In the genomic region with DNA sequence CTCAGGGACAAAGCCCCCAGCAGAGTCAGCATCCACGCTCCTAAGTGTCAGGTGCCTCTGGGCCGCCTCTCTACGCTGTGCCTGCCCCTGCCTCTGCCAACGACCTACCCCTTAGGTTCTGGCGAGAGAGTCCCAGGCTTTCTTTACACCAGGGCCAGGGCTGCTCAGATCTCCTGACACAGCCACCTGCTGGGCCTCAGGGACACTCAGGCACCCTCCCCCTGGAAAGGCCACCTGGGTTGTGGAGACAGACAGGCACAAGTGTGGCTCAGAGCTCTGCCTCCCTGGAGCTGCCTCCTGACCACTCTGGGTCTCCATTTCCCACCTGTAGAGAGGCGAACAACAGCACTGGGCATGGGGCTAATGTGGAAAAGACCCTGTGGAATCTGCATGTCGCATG, we compare ENCODE assay signal across 30 cellular contexts.
DNase-seq lines count a peak whose midpoint lies in the region; ATAC-seq and TF ChIP-seq lines count a peak whose summit lies in the region.
"Had no signal": no experiment of that assay in that cellular context is flagged by ENCODE, and none has a peak within 500 bp of the region (broad histone marks: within the 10 kb centered on the region; RNA-seq: fewer than 3 reads in every experiment).

No MANE protein-coding gene starts in this region.

- no peak overlapping the region for H3K4ac ChIP-seq in neuronal stem cell (ENCODE audit: low read length)

- H3K4me3 Mint-ChIP-seq in CD14-positive monocyte (no peak overlapping the region), glutamatergic neuron (ENCODE audit: unreplicated experiment) (no peak overlapping the region)
- H3K4me3 Mint-ChIP-seq: B cell; CD4-positive, alpha-beta T cell; GM23338; IgD-negative memory B cell had no signal

- peak overlapping the region; percentile 32 for H3K14ac ChIP-seq in neuronal stem cell (ENCODE audit: low read length)

- H3K27ac Mint-ChIP-seq in CD14-positive monocyte (peak overlapping the region in 1 of 7 donors; percentile 9), glutamatergic neuron (ENCODE audit: unreplicated experiment) (no peak overlapping the region)
- H3K27ac Mint-ChIP-seq: B cell; CD4-positive, alpha-beta T cell; GM23338; IgD-negative memory B cell had no signal

- H3K36me3 Mint-ChIP-seq in CD14-positive monocyte (no peaks in the 10 kb centered on the region), glutamatergic neuron (ENCODE audit: unreplicated experiment) (peaks cover 15% of the 10 kb centered on the region)
- H3K36me3 Mint-ChIP-seq: IgD-negative memory B cell had no signal

- H3K27ac ChIP-seq in neuronal stem cell (replicated peaks; ENCODE audit: low read length) (no peak overlapping the region), colonic mucosa (no peak overlapping the region)
- H3K27ac ChIP-seq: 22Rv1, KMS-11, SJSA1 had no signal

- H2BK5ac ChIP-seq in neuronal stem cell (ENCODE audit: low read length), result peak overlapping the region; percentile 59

- H3K4me1 Mint-ChIP-seq in CD14-positive monocyte, result peaks cover 4% of the 10 kb centered on the region
- H3K4me1 Mint-ChIP-seq in glutamatergic neuron (ENCODE audit: low read depth, unreplicated experiment), result peaks cover 12% of the 10 kb centered on the region
- H3K4me1 Mint-ChIP-seq: B cell had no signal

- no peak overlapping the region for H3K9ac ChIP-seq in neuronal stem cell (ENCODE audit: low read depth, low read length, poor library complexity)
- no peak overlapping the region for H3K9ac ChIP-seq in colonic mucosa (ENCODE audit: low read depth in 2 of 2, low read length in 2 of 2)
- H3K9ac ChIP-seq: KMS-11 had no signal

- WGBS in neuronal stem cell (ENCODE audit: extremely low coverage in 2 of 2, insufficient read length in 2 of 2, insufficient replicate concordance in 1 of 2), 2 donors, result no CpG with 5 or more reads among the region's 7 CpGs

- H3K27me3 Mint-ChIP-seq in CD14-positive monocyte (ENCODE audit: low read depth in 3 of 3), result peaks cover 3 to 16% (median 13%) of the 10 kb centered on the region in 3 donors
- peaks cover 5% of the 10 kb centered on the region for H3K27me3 Mint-ChIP-seq in glutamatergic neuron (ENCODE audit: unreplicated experiment)

- no peak for ATAC-seq in stimulated activated naive CD8-positive, alpha-beta T cell treated with anti-CD3 and anti-CD28 coated beads, Interleukin-15, Interleukin-2, amounts not matched to agents 100 U/mL and 50 U/mL, for 24 hours
- ATAC-seq: GM12878, PC-3 had no signal

- H2BK12ac ChIP-seq in neuronal stem cell (ENCODE audit: low read length), result peak overlapping the region; percentile 88

- H3K36me3 ChIP-seq in neuronal stem cell (replicated peaks in 1 of 2; ENCODE audit: control insufficient read depth in 2 of 2, insufficient read depth in 2 of 2, low read length in 2 of 2), result no peaks in the 10 kb centered on the region
- no peaks in the 10 kb centered on the region for H3K36me3 ChIP-seq in colonic mucosa
- H3K36me3 ChIP-seq: SJSA1 had no signal

- no peak overlapping the region for H4K8ac ChIP-seq in neuronal stem cell (ENCODE audit: low read depth, low read length)

- peak overlapping the region; percentile 91 for H2BK15ac ChIP-seq in neuronal stem cell (ENCODE audit: low read length)

- H3K4me3 ChIP-seq in neuronal stem cell (ENCODE audit: low read length in 2 of 2), result no peak overlapping the region
- no peak overlapping the region for H3K4me3 ChIP-seq in colonic mucosa
- H3K4me3 ChIP-seq: GM12878, GM23338, SJSA1 had no signal

- no peak overlapping the region for H2BK120ac ChIP-seq in neuronal stem cell (ENCODE audit: low read depth, low read length)

- H3K23ac ChIP-seq in neuronal stem cell (ENCODE audit: low read depth, low read length, poor library complexity), result no peak overlapping the region

- H2AFZ ChIP-seq in neuronal stem cell (ENCODE audit: low read length), result no peak overlapping the region
- H2AFZ ChIP-seq: GM23338 had no signal

- H3K18ac ChIP-seq in neuronal stem cell (ENCODE audit: low read length), result peak overlapping the region; percentile 55

- H3K9me3 Mint-ChIP-seq in CD14-positive monocyte (peaks cover 7 to 15% (median 12%) of the 10 kb centered on the region in 7 donors), glutamatergic neuron (ENCODE audit: unreplicated experiment) (peaks cover 4% of the 10 kb centered on the region)

- peak overlapping the region; percentile 68 for H4K91ac ChIP-seq in neuronal stem cell (ENCODE audit: low read depth, low read length, poor library complexity)

- intact Hi-C loops in CD14-positive monocyte (cut with micrococcal nuclease), result no loop called here
- intact Hi-C loops in colonic mucosa (cut with DNase I), result no loop called here

- TF ChIP-seq CTCF in CD14-positive monocyte (IDR thresholded peaks at IDR 0.05) (no peak), glutamatergic neuron (IDR thresholded peaks at IDR 0.05; ENCODE audit: partially characterized antibody, unreplicated experiment) (no peak), colonic mucosa (IDR thresholded peaks at IDR 0.05) (no peak)

- H3K4me2 ChIP-seq in neuronal stem cell (ENCODE audit: insufficient read depth, low read length, poor library complexity, severe bottlenecking), result no peak overlapping the region
- H3K4me2 ChIP-seq: GM23338, KMS-11 had no signal

- H3K9me3 ChIP-seq in neuronal stem cell (replicated peaks in 1 of 2; ENCODE audit: control insufficient read depth in 2 of 2, insufficient read depth in 1 of 2, low read depth in 1 of 2, low read length in 2 of 2) (peaks cover 0 to 3% of the 10 kb centered on the region in 2 donors), colonic mucosa (no peaks in the 10 kb centered on the region)

- peaks cover 3% of the 10 kb centered on the region for H3K79me1 ChIP-seq in neuronal stem cell (ENCODE audit: low read depth, low read length)

- DNase-seq in NCI-H2107 treated with DMSO at 0.1 percent for 48 hours (lab: John Stamatoyannopoulos, UW; ENCODE audit: unreplicated experiment) (peak; percentile 13), NCI-H2107 (lab: John Stamatoyannopoulos, UW) (no peak), CD14-positive monocyte (ENCODE audit: low spot score) (peak; percentile 43), glutamatergic neuron (peak; percentile 8), neuronal stem cell (ENCODE audit: low spot score) (no peak), mesenteric fat pad (ENCODE audit: low spot score) (no peak), colonic mucosa (no peak)
- DNase-seq in stimulated activated naive CD8-positive, alpha-beta T cell treated with anti-CD3 and anti-CD28 coated beads, Interleukin-15, Interleukin-2, amounts not matched to agents 100 U/mL and 50 U/mL, for 24 hours, result no peak
- DNase-seq: CD4-positive, alpha-beta T cell; DMS 273 treated with DMSO at 0.1 percent for 48 hours; DMS79; EL; GDM1; HCEC 1CT; MM.1S; NCI-H1092; NCI-H1436; NCI-H187; NCI-H2081 treated with DMSO at 0.1 percent for 48 hours; NCI-H524 treated with DMSO at 0.1 percent for 48 hours; NCI-H774; NK-92 treated with Interleukin-12 subunit alpha and Interleukin-12 subunit beta, amount 100 ng/mL, for 24 hours; PC-3 had no signal

- H3K27me3 ChIP-seq in neuronal stem cell (ENCODE audit: control insufficient read depth in 3 of 3, insufficient read depth in 3 of 3, low read depth in 1 of 3, low read length in 3 of 3) (peaks cover 0 to 8% (median 0%) of the 10 kb centered on the region in 3 experiments), colonic mucosa (peaks cover 5% of the 10 kb centered on the region)

- H3K4me1 ChIP-seq in neuronal stem cell (ENCODE audit: control insufficient read depth in 2 of 2, insufficient read depth in 1 of 2, low read depth in 1 of 2, low read length in 2 of 2) (peaks cover 0 to 15% of the 10 kb centered on the region in 2 donors), colonic mucosa (no peaks in the 10 kb centered on the region)

- H2AK5ac ChIP-seq in neuronal stem cell (ENCODE audit: low read depth, low read length), result peak overlapping the region; percentile 96

Comparison
In these comparisons a context has a peak if more than half of its experiments do, and no peak if none do; other contexts are left out.
1. DNase-seq: peak in NCI-H2107 treated with DMSO at 0.1 percent for 48 hours (single experiment), CD14-positive monocyte (single experiment) and glutamatergic neuron (single experiment); none in NCI-H2107 (single experiment), neuronal stem cell (single experiment), mesenteric fat pad (single experiment), stimulated activated naive CD8-positive, alpha-beta T cell treated with anti-CD3 and anti-CD28 coated beads, Interleukin-15, Interleukin-2, amounts not matched to agents 100 U/mL and 50 U/mL, for 24 hours (single experiment) and colonic mucosa (single experiment).